Comparison of ENCODE assay signal across 18 cellular contexts in genomic region chr5:14852779-14853178, GRCh38. TPM values are rescaled to one million over a fixed set of nuclear protein-coding genes. Genes with fewer than 3 reads are reported as not detected.
DNase-seq lines count a peak whose midpoint lies in the region; ATAC-seq and TF ChIP-seq lines count a peak whose summit lies in the region.
"Had no signal": no experiment of that assay in that cellular context is flagged by ENCODE, and none has a peak within 500 bp of the region (broad histone marks: within the 10 kb centered on the region; RNA-seq: fewer than 3 reads in every experiment).

No MANE protein-coding gene starts in this region.

- peaks cover 43% of the 10 kb centered on the region for H3K4me1 Mint-ChIP-seq in dendritic cell treated with granulocyte-macrophage colony-stimulating factor and Interleukin-4, amounts not matched to agents 40 ng/mL and 50 ng/mL, for 4 days (ENCODE audit: low read depth)

- H3K27me3 ChIP-seq in psoas muscle (ENCODE audit: insufficient read depth in 3 of 3, low read length in 2 of 3) (no peaks in the 10 kb centered on the region), skeletal muscle tissue (ENCODE audit: control insufficient read depth in 3 of 3, insufficient read depth in 3 of 3, low read length in 3 of 3) (no peaks in the 10 kb centered on the region)
- H3K27me3 ChIP-seq: BLaER1 treated with 17β-estradiol and CSF1 and Interleukin-3, amounts not matched to agents 10 nM and 100 nM had no signal

- no peaks in the 10 kb centered on the region for H3K27me3 Mint-ChIP-seq in dendritic cell treated with granulocyte-macrophage colony-stimulating factor and Interleukin-4, amounts not matched to agents 40 ng/mL and 50 ng/mL, for 4 days
- H3K27me3 Mint-ChIP-seq: B cell; CD4-positive, alpha-beta memory T cell had no signal

- H3K4me3 ChIP-seq in psoas muscle (no peak overlapping the region), skeletal muscle tissue (ENCODE audit: low read length in 3 of 3) (no peak overlapping the region)
- H3K4me3 ChIP-seq: A549; BLaER1 treated with 17β-estradiol and CSF1 and Interleukin-3, amounts not matched to agents 10 nM and 100 nM had no signal

- ATAC-seq in psoas muscle = no peak
- no peak for ATAC-seq in GM18909 (IDR thresholded peaks at IDR 0.05; ENCODE audit: poor library complexity, unreplicated experiment)
- ATAC-seq in GM18498 (IDR thresholded peaks at IDR 0.05; ENCODE audit: unreplicated experiment) = no peak
- ATAC-seq: A549 had no signal

- DNase-seq in NCI-H2171 treated with DMSO at 0.1 percent for 48 hours (lab: John Stamatoyannopoulos, UW) = peak; percentile 39
- DNase-seq in NCI-H2171 (lab: John Stamatoyannopoulos, UW) = no peak
- no peak for DNase-seq in psoas muscle
- DNase-seq in SIG-M5 treated with dmso at 0.1 percent for 504 hours (lab: John Stamatoyannopoulos, UW; ENCODE audit: unreplicated experiment) = no peak
- DNase-seq: AML-193; CD4-positive, alpha-beta memory T cell; CD8-positive, alpha-beta memory T cell; COR-L47; DMS79 treated with DMSO at 0.1 percent for 48 hours; GF-D8 had no signal

- no peaks in the 10 kb centered on the region for H3K36me3 ChIP-seq in psoas muscle (ENCODE audit: insufficient read depth in 1 of 2, low read depth in 1 of 2)
- peaks cover 0 to 3% (median 0%) of the 10 kb centered on the region in 3 donors for H3K36me3 ChIP-seq in skeletal muscle tissue (ENCODE audit: control insufficient read depth in 3 of 3, insufficient read depth in 3 of 3, low read length in 3 of 3)

- no peak for TF ChIP-seq CTCF in psoas muscle (IDR thresholded peaks at IDR 0.05)

- H3K4me3 Mint-ChIP-seq in dendritic cell treated with granulocyte-macrophage colony-stimulating factor and Interleukin-4, amounts not matched to agents 40 ng/mL and 50 ng/mL, for 4 days = no peak overlapping the region
- H3K4me3 Mint-ChIP-seq: B cell; CD8-positive, alpha-beta memory T cell had no signal

- peak overlapping the region; percentile 37 for H3K27ac Mint-ChIP-seq in dendritic cell treated with granulocyte-macrophage colony-stimulating factor and Interleukin-4, amounts not matched to agents 40 ng/mL and 50 ng/mL, for 4 days

- peaks cover 39% of the 10 kb centered on the region for H3K4me1 ChIP-seq in psoas muscle
- H3K4me1 ChIP-seq in skeletal muscle tissue (ENCODE audit: control insufficient read depth in 3 of 3, insufficient read depth in 3 of 3, low read length in 3 of 3) = peaks cover 30 to 45% (median 43%) of the 10 kb centered on the region in 3 donors

- peak overlapping the region; percentile 25 for H3K27ac ChIP-seq in psoas muscle
- peak overlapping the region; percentile 3 for H3K27ac ChIP-seq in skeletal muscle tissue (ENCODE audit: low read depth, low read length)
- H3K27ac ChIP-seq: 22Rv1, A549 had no signal

- 73 to 80% (median 74%) methylated on average over 6 of the region's 6 CpGs for WGBS in psoas muscle, 3 donors

- H3K9me3 ChIP-seq in psoas muscle (no peaks in the 10 kb centered on the region), skeletal muscle tissue (ENCODE audit: control insufficient read depth in 3 of 3, low read length in 3 of 3) (no peaks in the 10 kb centered on the region)
- H3K9me3 ChIP-seq: A549; BLaER1 treated with 17β-estradiol and CSF1 and Interleukin-3, amounts not matched to agents 10 nM and 100 nM had no signal

- H3K9me3 Mint-ChIP-seq in dendritic cell treated with granulocyte-macrophage colony-stimulating factor and Interleukin-4, amounts not matched to agents 40 ng/mL and 50 ng/mL, for 4 days = no peaks in the 10 kb centered on the region
- H3K9me3 Mint-ChIP-seq: CD4-positive, alpha-beta memory T cell; CD8-positive, alpha-beta memory T cell had no signal

- peaks cover 32% of the 10 kb centered on the region for H3K36me3 Mint-ChIP-seq in dendritic cell treated with granulocyte-macrophage colony-stimulating factor and Interleukin-4, amounts not matched to agents 40 ng/mL and 50 ng/mL, for 4 days (ENCODE audit: low read depth)

- peak overlapping the region in 1 of 3 donors; percentile 60 for H3K9ac ChIP-seq in skeletal muscle tissue (ENCODE audit: low read depth in 1 of 3, low read length in 3 of 3)
- H3K9ac ChIP-seq: BLaER1 treated with 17β-estradiol and CSF1 and Interleukin-3, amounts not matched to agents 10 nM and 100 nM had no signal

- intact Hi-C loops in dendritic cell treated with granulocyte-macrophage colony-stimulating factor and Interleukin-4, amounts not matched to agents 40 ng/mL and 50 ng/mL, for 4 days (cut with micrococcal nuclease) = no loop called here
- intact Hi-C loops in psoas muscle (cut with DNase I) = no loop called here

RNA-seq across cellular contexts. Expression of gene ANKH, which starts 18.8 kb away (rescaled TPM):
- total RNA-seq in psoas muscle (10 to 100 TPM; 63.0 to 92.8 (median 76.8) TPM), skeletal muscle tissue (13.0 TPM)
- 10 to 100 TPM; 24.0 to 60.6 (median 37.8) TPM for polyA plus RNA-seq in psoas muscle
